In the genomic region with DNA sequence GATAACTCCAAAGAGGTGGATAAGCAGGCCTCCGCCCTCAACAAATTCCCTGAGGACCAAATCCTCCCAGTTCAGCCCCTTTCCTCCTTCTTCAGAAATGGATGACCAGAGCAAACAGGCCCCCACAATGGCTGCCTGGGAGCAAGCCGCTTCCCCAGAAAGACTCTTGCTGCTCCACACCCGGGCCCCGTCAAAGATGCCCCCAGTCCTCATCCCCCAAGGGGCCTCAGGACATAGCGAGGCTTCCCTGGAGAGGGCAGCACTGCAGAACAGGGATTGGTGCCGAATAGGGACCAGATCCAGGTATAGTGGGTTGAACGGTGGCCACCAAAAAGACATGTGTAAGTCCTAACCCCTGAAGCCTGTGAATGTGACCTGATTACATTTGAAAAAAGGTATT, we compare ENCODE assay signal across 1 cellular context.
TF ChIP-seq lines count a peak whose summit lies in the region.

No MANE protein-coding gene starts in this region.

TF ChIP-seq in K562, 482 proteins besides CTCF, POLR2A, EP300 and RAD21 (continued from another document):
- TF ChIP-seq ZBTB1 (CRISPR knock-in tag; IDR thresholded peaks at IDR 0.05; ENCODE audit: borderline replicate concordance, low read depth) = no peak
- TF ChIP-seq BDP1 (IDR thresholded peaks at IDR 0.05; ENCODE audit: insufficient read depth, insufficient read length) = no peak
- TF ChIP-seq PRPF4 (IDR thresholded peaks at IDR 0.05; ENCODE audit: insufficient read depth, low read depth, low read length, poor library complexity, severe bottlenecking) = no peak
- TF ChIP-seq, protein P1, sequence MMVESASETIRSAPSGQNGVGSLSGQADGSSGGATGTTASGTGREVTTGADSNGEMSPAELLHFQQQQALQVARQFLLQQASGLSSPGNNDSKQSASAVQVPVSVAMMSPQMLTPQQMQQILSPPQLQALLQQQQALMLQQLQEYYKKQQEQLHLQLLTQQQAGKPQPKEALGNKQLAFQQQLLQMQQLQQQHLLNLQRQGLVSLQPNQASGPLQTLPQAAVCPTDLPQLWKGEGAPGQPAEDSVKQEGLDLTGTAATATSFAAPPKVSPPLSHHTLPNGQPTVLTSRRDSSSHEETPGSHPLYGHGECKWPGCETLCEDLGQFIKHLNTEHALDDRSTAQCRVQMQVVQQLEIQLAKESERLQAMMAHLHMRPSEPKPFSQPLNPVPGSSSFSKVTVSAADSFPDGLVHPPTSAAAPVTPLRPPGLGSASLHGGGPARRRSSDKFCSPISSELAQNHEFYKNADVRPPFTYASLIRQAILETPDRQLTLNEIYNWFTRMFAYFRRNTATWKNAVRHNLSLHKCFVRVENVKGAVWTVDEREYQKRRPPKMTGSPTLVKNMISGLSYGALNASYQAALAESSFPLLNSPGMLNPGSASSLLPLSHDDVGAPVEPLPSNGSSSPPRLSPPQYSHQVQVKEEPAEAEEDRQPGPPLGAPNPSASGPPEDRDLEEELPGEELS (CRISPR knock-in tag; IDR thresholded peaks at IDR 0.05; ENCODE audit: borderline replicate concordance) = no peak
- TF ChIP-seq TFAM (CRISPR knock-in tag; conservative IDR thresholded peaks at IDR 0.05) = no peak
- TF ChIP-seq, protein P2, sequence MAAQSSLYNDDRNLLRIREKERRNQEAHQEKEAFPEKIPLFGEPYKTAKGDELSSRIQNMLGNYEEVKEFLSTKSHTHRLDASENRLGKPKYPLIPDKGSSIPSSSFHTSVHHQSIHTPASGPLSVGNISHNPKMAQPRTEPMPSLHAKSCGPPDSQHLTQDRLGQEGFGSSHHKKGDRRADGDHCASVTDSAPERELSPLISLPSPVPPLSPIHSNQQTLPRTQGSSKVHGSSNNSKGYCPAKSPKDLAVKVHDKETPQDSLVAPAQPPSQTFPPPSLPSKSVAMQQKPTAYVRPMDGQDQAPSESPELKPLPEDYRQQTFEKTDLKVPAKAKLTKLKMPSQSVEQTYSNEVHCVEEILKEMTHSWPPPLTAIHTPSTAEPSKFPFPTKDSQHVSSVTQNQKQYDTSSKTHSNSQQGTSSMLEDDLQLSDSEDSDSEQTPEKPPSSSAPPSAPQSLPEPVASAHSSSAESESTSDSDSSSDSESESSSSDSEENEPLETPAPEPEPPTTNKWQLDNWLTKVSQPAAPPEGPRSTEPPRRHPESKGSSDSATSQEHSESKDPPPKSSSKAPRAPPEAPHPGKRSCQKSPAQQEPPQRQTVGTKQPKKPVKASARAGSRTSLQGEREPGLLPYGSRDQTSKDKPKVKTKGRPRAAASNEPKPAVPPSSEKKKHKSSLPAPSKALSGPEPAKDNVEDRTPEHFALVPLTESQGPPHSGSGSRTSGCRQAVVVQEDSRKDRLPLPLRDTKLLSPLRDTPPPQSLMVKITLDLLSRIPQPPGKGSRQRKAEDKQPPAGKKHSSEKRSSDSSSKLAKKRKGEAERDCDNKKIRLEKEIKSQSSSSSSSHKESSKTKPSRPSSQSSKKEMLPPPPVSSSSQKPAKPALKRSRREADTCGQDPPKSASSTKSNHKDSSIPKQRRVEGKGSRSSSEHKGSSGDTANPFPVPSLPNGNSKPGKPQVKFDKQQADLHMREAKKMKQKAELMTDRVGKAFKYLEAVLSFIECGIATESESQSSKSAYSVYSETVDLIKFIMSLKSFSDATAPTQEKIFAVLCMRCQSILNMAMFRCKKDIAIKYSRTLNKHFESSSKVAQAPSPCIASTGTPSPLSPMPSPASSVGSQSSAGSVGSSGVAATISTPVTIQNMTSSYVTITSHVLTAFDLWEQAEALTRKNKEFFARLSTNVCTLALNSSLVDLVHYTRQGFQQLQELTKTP (IDR thresholded peaks at IDR 0.05; ENCODE audit: low read depth in 1 of 2, partially characterized antibody in 2 of 2) = no peak
- TF ChIP-seq TBP (optimal IDR thresholded peaks at IDR 0.05; ENCODE audit: low read depth, low read length) = no peak
- TF ChIP-seq ZNF77 (CRISPR knock-in tag; IDR thresholded peaks at IDR 0.05) = no peak
